8 cellular contexts compared by ENCODE assay signal in genomic region chr6:53718597-53719460, GRCh38. TPM values are rescaled to one million over a fixed set of nuclear protein-coding genes. Genes with fewer than 3 reads are reported as not detected.
DNase-seq lines count a peak whose midpoint lies in the region; ATAC-seq, FAIRE-seq and TF ChIP-seq lines count a peak whose summit lies in the region.

No MANE protein-coding gene starts in this region.

- peak; percentile 24 to 25; a peak in 1 of 4 replicates for TF ChIP-seq EP300 in GM12878 (IDR thresholded peaks at IDR 0.05; ENCODE audit: borderline replicate concordance in 1 of 2, control insufficient read depth in 1 of 2, low read depth in 2 of 2, low read length in 2 of 2)

- CTCF ChIA-PET in GM12878 (lab: Yijun Ruan, JAX): interaction anchor here (0.6 to 13.6 kb wide), 46 partner anchors 10 to 641 kb away, joined by 3 to 261 read pairs (median 4); partner anchors contain the start of gene LRRC1

- POLR2A ChIA-PET in GM12878 (lab: Charles Lee): no interaction called here

- TF ChIP-seq RAD21 in GM12878 (IDR thresholded peaks at IDR 0.05; ENCODE audit: insufficient read depth, low read depth, low read length): peak; percentile 49

- H3K9ac ChIP-seq in GM12878 (ENCODE audit: control insufficient read depth, insufficient read depth, low read length) (no peak overlapping the region), smooth muscle cell (ENCODE audit: low read depth) (no peak overlapping the region)

- H3K27me3 ChIP-seq in GM12878 (replicated peaks in 1 of 2; ENCODE audit: control insufficient read depth in 2 of 2, insufficient read depth in 2 of 2, low read length in 1 of 2): no peaks in the 10 kb centered on the region; a peak in 2 of 4 replicates
- H3K27me3 ChIP-seq in smooth muscle cell (ENCODE audit: low read depth): no peaks in the 10 kb centered on the region

- no TSS peak for BruUV-seq in GM12878 (replicated peaks; lab: Mats Ljungman, UMichigan)

- H3K4me1 ChIP-seq in GM12878 (ENCODE audit: control insufficient read depth, insufficient read depth, low read length) (no peaks in the 10 kb centered on the region), smooth muscle cell (ENCODE audit: low read depth) (peaks cover 8% of the 10 kb centered on the region)

- no peaks in the 10 kb centered on the region for H3K79me2 ChIP-seq in GM12878 (ENCODE audit: control insufficient read depth, insufficient read depth, low read length)
- H3K79me2 ChIP-seq in smooth muscle cell (ENCODE audit: low read depth): no peaks in the 10 kb centered on the region

- RAD21 ChIA-PET in GM12878 (lab: Charles Lee; ENCODE audit: unreplicated experiment): interaction anchor here (0.7 to 2.3 kb wide), 8 partner anchors 10 to 310 kb away, joined by 3 to 31 read pairs (median 6); no protein-coding TSS in a partner anchor

- H3K4me3 ChIP-seq in GM12878 (no peak overlapping the region), smooth muscle cell (no peak overlapping the region)

- SMC1A ChIA-PET in GM12878 (lab: Charles Lee; ENCODE audit: uncharacterized antibody, unreplicated experiment): interaction anchor here (0.7 to 2.3 kb wide), 14 partner anchors 10 to 237 kb away, joined by 3 to 21 read pairs (median 4); no protein-coding TSS in a partner anchor

- H3K4me2 ChIP-seq in GM12878 (ENCODE audit: control insufficient read depth, insufficient read depth): no peak overlapping the region
- no peak overlapping the region for H3K4me2 ChIP-seq in smooth muscle cell

- in situ Hi-C loops in GM12878 (cut with MboI): no loop called here

- no peak overlapping the region for H3K27ac ChIP-seq in GM12878 (ENCODE audit: control insufficient read depth, insufficient read depth)
- no peak overlapping the region for H3K27ac ChIP-seq in smooth muscle cell (ENCODE audit: low read depth)

- FAIRE-seq in GM12878 (lab: Jason Lieb, UNC): peak; percentile 95

- no peak for TF ChIP-seq POLR2A in GM12878 (IDR thresholded peaks at IDR 0.05; ENCODE audit: low read depth, low read length)

- H3K36me3 ChIP-seq in GM12878 (ENCODE audit: control insufficient read depth in 2 of 2, insufficient read depth in 2 of 2, low read length in 1 of 2) (no peaks in the 10 kb centered on the region), smooth muscle cell (ENCODE audit: low read depth) (no peaks in the 10 kb centered on the region)

- peak; percentile 31 for DNase-seq in stimulated activated CD4-positive, alpha-beta T cell treated with anti-CD3 and anti-CD28 coated beads, Interleukin-1b, Interleukin-23, amount 100 ng/mL, for 48 hours
- no peak for DNase-seq in stimulated activated CD4-positive, alpha-beta T cell treated with anti-CD3 and anti-CD28 coated beads, Interleukin-12 subunit alpha, Interleukin-12 subunit beta, amount 100 ng/mL, for 4 hours
- DNase-seq in HuH-7 (ENCODE audit: low spot score) (peak; percentile 47), NOMO-1 (lab: John Stamatoyannopoulos, UW; ENCODE audit: unreplicated experiment in 2 of 2) (peak; percentile 16 to 82), GM12878 (ENCODE audit: low read depth, low spot score) (peak; percentile 51), hippocampal formation (lab: John Stamatoyannopoulos, UW) (peak; percentile 14 to 85), smooth muscle cell (lab: John Stamatoyannopoulos, UW; ENCODE audit: unreplicated experiment) (no peak)

- H3F3A ChIP-seq in smooth muscle cell (ENCODE audit: low read depth): no peaks in the 10 kb centered on the region

- peak; percentile 73 to 88 (median 79) for TF ChIP-seq CTCF in GM12878 (IDR thresholded peaks at IDR 0.05 in 2 of 3, conservative IDR thresholded peaks at IDR 0.05 in 1 of 3; ENCODE audit: control insufficient read depth in 2 of 3, extremely low read depth in 1 of 3, insufficient read depth in 1 of 3, low read depth in 3 of 3, low read length in 3 of 3)
- peak; percentile 66 for TF ChIP-seq CTCF in smooth muscle cell (IDR thresholded peaks at IDR 0.05; ENCODE audit: borderline replicate concordance, insufficient read depth, poor library complexity, severe bottlenecking)

- no peaks in the 10 kb centered on the region for H3K9me3 ChIP-seq in GM12878 (replicated peaks; ENCODE audit: control insufficient read depth, insufficient read depth, low read length)
- no peaks in the 10 kb centered on the region for H3K9me3 ChIP-seq in smooth muscle cell (replicated peaks; ENCODE audit: low read depth)

- peak; percentile 99 for ATAC-seq in GM21786 (IDR thresholded peaks at IDR 0.05; ENCODE audit: unreplicated experiment)
- ATAC-seq in GM12878: peak; percentile 99

- intact Hi-C loops in GM12878 (cut with micrococcal nuclease; ENCODE audit: unreplicated experiment): loop anchor here (2.0 kb wide), 1 partner anchor 68 kb away; no protein-coding TSS in a partner anchor

- WGBS in GM12878 (ENCODE audit: insufficient coverage, insufficient replicate concordance, low lambda C conversion rate, missing lambda C conversion rate): 51% methylated on average over 9 of the region's 9 CpGs
- WGBS in smooth muscle cell (ENCODE audit: low lambda C conversion rate): 59% methylated on average over 9 of the region's 9 CpGs

- H4K20me1 ChIP-seq in GM12878 (ENCODE audit: control insufficient read depth, insufficient read depth): no peaks in the 10 kb centered on the region
- no peaks in the 10 kb centered on the region for H4K20me1 ChIP-seq in smooth muscle cell (ENCODE audit: low read depth)

- no peak overlapping the region for H2AFZ ChIP-seq in GM12878 (ENCODE audit: control insufficient read depth, low read depth, low read length)
- H2AFZ ChIP-seq in smooth muscle cell (ENCODE audit: low read depth): no peak overlapping the region

TF ChIP-seq in GM12878, 131 proteins besides CTCF, POLR2A, EP300 and RAD21 (continues in another document):
- no peak for TF ChIP-seq USF2 (IDR thresholded peaks at IDR 0.05; ENCODE audit: borderline replicate concordance, low read depth, low read length)
- TF ChIP-seq HSF1 (IDR thresholded peaks at IDR 0.05; ENCODE audit: low read depth, low read length): no peak
- TF ChIP-seq JUNB (IDR thresholded peaks at IDR 0.05): peak; percentile 73
- peak; percentile 54 for TF ChIP-seq PBX3 (IDR thresholded peaks at IDR 0.05; ENCODE audit: insufficient replicate concordance, low read depth, low read length)

RNA-seq across cellular contexts. Expression of gene KLHL31, which starts 53.3 kb away (rescaled TPM):
- total RNA-seq in GM12878 (2013; cell fraction: nucleolus; rRNA removed): 0.08 TPM in 1 of 2 replicates, not detected in the other
- total RNA-seq in GM12878 (2014; rRNA removed) (not detected in 2 replicates), GM12878 (2014; rRNA removed; fragmentation: Illumina TruSeq; extraction: Trizol) (not detected in 2 replicates), GM12878 (2021) (not detected in 2 replicates), smooth muscle cell (1.1 and 1.3 TPM in 2 replicates)
- polyA plus RNA-seq in GM12878 (2011; ENCODE audit: low read depth): not detected
- polyA plus RNA-seq in GM12878 (2011; rRNA removed) (0.03 and 0.06 TPM in 2 replicates), GM12878 (2014; fragmentation: Illumina TruSeq; extraction: Trizol) (0.01 TPM in 1 of 2 replicates, not detected in the other), GM12878 (2014; fragmentation: Nextera tagmentation; extraction: Ambion mirVana) (under 1 TPM in 1 of 2 experiments, not detected in 1; 0.02 TPM), GM12878 (2014; rRNA removed) (not detected in 2 replicates), GM12878 (2016; fragmentation: Nextera tagmentation; extraction: Ambion mirVana) (not detected), smooth muscle cell (0.21 and 1.0 TPM in 2 replicates)
- polyA plus RNA-seq in GM12878 (2011; cell fraction: cytosol; rRNA removed): 0.01 TPM in 1 of 2 replicates, not detected in the other
- 0.15 and 0.16 TPM in 2 replicates for polyA plus RNA-seq in GM12878 (2011; cell fraction: nucleus; rRNA removed)
- polyA plus RNA-seq in GM12878 (2012): 0.01 TPM in 1 of 2 replicates, not detected in the other
- polyA minus RNA-seq in GM12878 (2011; rRNA and poly(A)+ RNA removed): 0.10 TPM in 1 of 2 replicates, not detected in the other
- not detected in 2 replicates for polyA minus RNA-seq in GM12878 (2011; cell fraction: cytosol; rRNA and poly(A)+ RNA removed)
- 0.29 TPM in 1 of 2 replicates, not detected in the other for polyA minus RNA-seq in GM12878 (2011; cell fraction: nucleus; rRNA and poly(A)+ RNA removed)

Comparison
In these comparisons a context has a peak if more than half of its experiments do, and no peak if none do; other contexts are left out.
1. DNase-seq: peak in stimulated activated CD4-positive, alpha-beta T cell treated with anti-CD3 and anti-CD28 coated beads, Interleukin-1b, Interleukin-23, amount 100 ng/mL, for 48 hours (single experiment), HuH-7 (single experiment), NOMO-1 (2 of 2), GM12878 (single experiment) and hippocampal formation (2 of 2); none in stimulated activated CD4-positive, alpha-beta T cell treated with anti-CD3 and anti-CD28 coated beads, Interleukin-12 subunit alpha, Interleukin-12 subunit beta, amount 100 ng/mL, for 4 hours (single experiment) and smooth muscle cell (single experiment).